In genomic region chr11:12888525-12889158, GRCh38 we compare ENCODE assay signal across 8 cellular contexts.
DNase-seq lines count a peak whose midpoint lies in the region; ATAC-seq and TF ChIP-seq lines count a peak whose summit lies in the region.

No MANE protein-coding gene starts in this region.

- no peaks in the 10 kb centered on the region for H3K9me2 ChIP-seq in PC-9 (ENCODE audit: insufficient read depth)

- intact Hi-C loops in A673 (cut with micrococcal nuclease; ENCODE audit: unreplicated experiment) = no loop called here
- intact Hi-C loops in PC-9 (cut with micrococcal nuclease; ENCODE audit: unreplicated experiment) = loop anchor here (2.0 to 5.0 kb wide), 3 partner anchors 76 to 212 kb away; no protein-coding TSS in a partner anchor
- intact Hi-C loops in stomach (cut with DNase I; ENCODE audit: low total_unique reads) = no loop called here

- WGBS in stomach, 5 donors = 10 to 13% (median 12%) methylated on average over 6 of the region's 6 CpGs

- peak; percentile 84 for TF ChIP-seq CTCF in A673 (conservative IDR thresholded peaks at IDR 0.05; ENCODE audit: low read depth, low read length)
- peak; percentile 76 for TF ChIP-seq CTCF in PC-9 (conservative IDR thresholded peaks at IDR 0.05)
- peak; percentile 77 for TF ChIP-seq CTCF in neural progenitor cell (IDR thresholded peaks at IDR 0.05)
- TF ChIP-seq CTCF in stomach (IDR thresholded peaks at IDR 0.05) = peak in 5 of 7 experiments; percentile 48 to 85 (median 73)

- H3K36me3 Mint-ChIP-seq in neural progenitor cell = peaks cover 38% of the 10 kb centered on the region

- POLR2A ChIA-PET in A673 (lab: Charles Lee; ENCODE audit: low non-redundant PET) = interaction anchor here (0.6 kb wide), 1 partner anchor 465 kb away, joined by 11 read pairs; no protein-coding TSS in a partner anchor
- POLR2A ChIA-PET in PC-9 (lab: Charles Lee; ENCODE audit: unreplicated experiment) = interaction anchor here (0.6 kb wide), 1 partner anchor 231 kb away, joined by 3 read pairs; no protein-coding TSS in a partner anchor

- peaks cover 4% of the 10 kb centered on the region for H3K36me3 ChIP-seq in A673 (ENCODE audit: insufficient read depth, low read length, poor library complexity, severe bottlenecking)
- no peaks in the 10 kb centered on the region for H3K36me3 ChIP-seq in PC-9 (ENCODE audit: low read depth)
- no peaks in the 10 kb centered on the region for H3K36me3 ChIP-seq in neural progenitor cell
- H3K36me3 ChIP-seq in stomach = peaks cover 0 to 20% (median 16%) of the 10 kb centered on the region in 4 donors

- peak; percentile 83 for ATAC-seq in GM18868 (IDR thresholded peaks at IDR 0.05; ENCODE audit: unreplicated experiment)

- no peak overlapping the region for H3K4me2 ChIP-seq in PC-9
- H3K4me2 ChIP-seq in neural progenitor cell = no peak overlapping the region

- BruUV-seq in A673 (replicated peaks; lab: Mats Ljungman, UMichigan) (no TSS peak), PC-9 (replicated peaks; lab: Mats Ljungman, UMichigan) (no TSS peak)

- H3K27ac ChIP-seq in A673 (ENCODE audit: low read depth, low read length, poor library complexity, severe bottlenecking) = no peak overlapping the region
- no peak overlapping the region for H3K27ac ChIP-seq in PC-9
- H3K27ac ChIP-seq in neural progenitor cell = no peak overlapping the region
- H3K27ac ChIP-seq in stomach = peak overlapping the region in 4 of 5 donors; percentile 34 to 82 (median 71)

- no peaks in the 10 kb centered on the region for H3K9me3 Mint-ChIP-seq in neural progenitor cell

- no peak for TF ChIP-seq EP300 in stomach (IDR thresholded peaks at IDR 0.05)

- CTCF ChIA-PET in A673 (lab: Charles Lee) = interaction anchor here (0.6 to 2.6 kb wide), 9 partner anchors 12 to 558 kb away, joined by 3 to 19 read pairs (median 4); no protein-coding TSS in a partner anchor
- CTCF ChIA-PET in PC-9 (lab: Charles Lee) = interaction anchor here (0.6 to 0.7 kb wide), 3 partner anchors 60 to 557 kb away, joined by 3 to 10 read pairs (median 4); no protein-coding TSS in a partner anchor

- H4K20me1 ChIP-seq in PC-9 (ENCODE audit: insufficient read depth) (no peaks in the 10 kb centered on the region), neural progenitor cell (ENCODE audit: low read depth) (peaks cover 18% of the 10 kb centered on the region)

- peaks cover 2% of the 10 kb centered on the region for H3K27me3 Mint-ChIP-seq in neural progenitor cell (ENCODE audit: insufficient read depth, low read depth)

- H3K27ac Mint-ChIP-seq in neural progenitor cell = peak overlapping the region; percentile 64

- H3K9me3 ChIP-seq in A673 (ENCODE audit: low read depth, low read length, poor library complexity, severe bottlenecking) (no peaks in the 10 kb centered on the region), PC-9 (ENCODE audit: insufficient read depth, low read depth) (no peaks in the 10 kb centered on the region), neural progenitor cell (ENCODE audit: low read depth) (no peaks in the 10 kb centered on the region), stomach (no peaks in the 10 kb centered on the region)

- H3K4me3 Mint-ChIP-seq in neural progenitor cell = no peak overlapping the region

- H3K79me2 ChIP-seq in PC-9 (ENCODE audit: low read depth) (no peaks in the 10 kb centered on the region), neural progenitor cell (ENCODE audit: low read depth) (no peaks in the 10 kb centered on the region)

- DNase-seq in A673 (ENCODE audit: low spot score) (peak; percentile 83), PC-9 (peak; percentile 41 to 60), fibroblast of peridontal ligament (ENCODE audit: extremely low read depth) (peak; percentile 92), neural progenitor cell (ENCODE audit: low spot score) (peak; percentile 87), stomach (peak; percentile 91)
- peak; percentile 70 for DNase-seq in Jurkat, Clone E6-1 (ENCODE audit: low read depth, low spot score)
- DNase-seq in activated T-cell treated with anti-CD3 and anti-CD28 coated beads, Interleukin-2, amount 50 U/mL, for 48 hours = peak; percentile 70 to 75

- H3K4me1 ChIP-seq in A673 (ENCODE audit: insufficient read depth, low read length, poor library complexity, severe bottlenecking) (peaks cover 12% of the 10 kb centered on the region), PC-9 (replicated peaks; ENCODE audit: insufficient read depth) (no peaks in the 10 kb centered on the region; the same call in 1 of the 2 replicates), neural progenitor cell (peaks cover 6% of the 10 kb centered on the region), stomach (peaks cover 0 to 64% (median 19%) of the 10 kb centered on the region in 4 donors)

- H2AFZ ChIP-seq in PC-9 (no peak overlapping the region), neural progenitor cell (replicated peaks) (no peak overlapping the region)

- H3K4me3 ChIP-seq in A673 (ENCODE audit: low read depth, low read length, poor library complexity, severe bottlenecking) (no peak overlapping the region), PC-9 (no peak overlapping the region), neural progenitor cell (no peak overlapping the region), stomach (no peak overlapping the region)
- no peak overlapping the region for H3K4me3 ChIP-seq in Jurkat, Clone E6-1 (ENCODE audit: low read length)

- H3K27me3 ChIP-seq in A673 (replicated peaks; ENCODE audit: insufficient read depth, low read depth, low read length, poor library complexity) = no peaks in the 10 kb centered on the region
- H3K27me3 ChIP-seq in PC-9 (ENCODE audit: insufficient read depth, low read depth) = no peaks in the 10 kb centered on the region
- no peaks in the 10 kb centered on the region for H3K27me3 ChIP-seq in neural progenitor cell
- H3K27me3 ChIP-seq in stomach = no peaks in the 10 kb centered on the region

- H3F3A ChIP-seq in PC-9 (ENCODE audit: insufficient read depth, low read depth) (peaks cover 4% of the 10 kb centered on the region; the same call in 1 of the 2 replicates), neural progenitor cell (ENCODE audit: low read depth) (peaks cover 16% of the 10 kb centered on the region)

- H3K4me1 Mint-ChIP-seq in neural progenitor cell = peaks cover 24% of the 10 kb centered on the region

- TF ChIP-seq POLR2A in stomach (IDR thresholded peaks at IDR 0.05) = no peak

- no peak overlapping the region for H3K9ac ChIP-seq in neural progenitor cell

Comparison
In these comparisons a context has a peak if more than half of its experiments do, and no peak if none do; other contexts are left out.
1. H3K27ac ChIP-seq: peak in stomach (4 of 5); none in A673 (single experiment), PC-9 (single experiment) and neural progenitor cell (single experiment).
2. Peak in every context shown above with its lines, with median percentiles within 50 percentile points of each other: DNase-seq and CTCF ChIP-seq.